ENCODE assay signal across 8 cellular contexts in genomic region chr6:139882977-139883728, GRCh38.
A peak's percentile ranks its signal among the peaks of the same experiment; 100 is the strongest.
DNase-seq lines count a peak whose midpoint lies in the region; ATAC-seq, FAIRE-seq and TF ChIP-seq lines count a peak whose summit lies in the region.

No MANE protein-coding gene starts in this region.

- H3K27ac ChIP-seq in A549, result no peak overlapping the region
- H3K27ac ChIP-seq in effector memory CD4-positive, alpha-beta T cell (ENCODE audit: insufficient read depth, low read length, poor library complexity, severe bottlenecking), result no peak overlapping the region

- H3K27me3 Mint-ChIP-seq in glutamatergic neuron (ENCODE audit: unreplicated experiment), result no peaks in the 10 kb centered on the region
- peaks cover 2% of the 10 kb centered on the region for H3K27me3 Mint-ChIP-seq in activated CD8-positive, alpha-beta T cell treated with anti-CD3 and anti-CD28 coated beads, Interleukin-2, amount 10 ng/mL, durations not matched to agents 7 days and 5 days (ENCODE audit: low read depth)

- no peak overlapping the region for H3K4me3 ChIP-seq in A549
- no peak overlapping the region for H3K4me3 ChIP-seq in effector memory CD4-positive, alpha-beta T cell (ENCODE audit: insufficient read depth, low read depth, low read length, poor library complexity, severe bottlenecking)

- TF ChIP-seq RAD21 in A549 (conservative IDR thresholded peaks at IDR 0.05 in 1 of 2, IDR thresholded peaks at IDR 0.05 in 1 of 2), result no peak

- no peak overlapping the region for H3K27ac Mint-ChIP-seq in glutamatergic neuron (ENCODE audit: unreplicated experiment)
- no peak overlapping the region for H3K27ac Mint-ChIP-seq in activated CD8-positive, alpha-beta T cell treated with anti-CD3 and anti-CD28 coated beads, Interleukin-2, amount 10 ng/mL, durations not matched to agents 7 days and 5 days

- no peak for TF ChIP-seq EP300 in A549 (IDR thresholded peaks at IDR 0.05)

- no peaks in the 10 kb centered on the region for H3K27me3 ChIP-seq in effector memory CD4-positive, alpha-beta T cell (replicated peaks; ENCODE audit: control insufficient read depth, insufficient read depth, low read length, poor library complexity, severe bottlenecking)

- peaks cover 2% of the 10 kb centered on the region for H3K9me3 Mint-ChIP-seq in glutamatergic neuron (ENCODE audit: unreplicated experiment)
- no peaks in the 10 kb centered on the region for H3K9me3 Mint-ChIP-seq in activated CD8-positive, alpha-beta T cell treated with anti-CD3 and anti-CD28 coated beads, Interleukin-2, amount 10 ng/mL, durations not matched to agents 7 days and 5 days (ENCODE audit: insufficient read depth)

- H3K9me3 ChIP-seq in A549, result no peaks in the 10 kb centered on the region
- no peaks in the 10 kb centered on the region for H3K9me3 ChIP-seq in effector memory CD4-positive, alpha-beta T cell (ENCODE audit: control insufficient read depth, low read length)

- peak overlapping the region; percentile 17; the same call in 1 of the 3 replicates for H3K4me2 ChIP-seq in A549

- H3K4me1 ChIP-seq in A549, result peaks cover 8% of the 10 kb centered on the region; the same call in 2 of the 3 replicates
- no peaks in the 10 kb centered on the region for H3K4me1 ChIP-seq in effector memory CD4-positive, alpha-beta T cell (ENCODE audit: control insufficient read depth, insufficient read depth, low read length, poor library complexity, severe bottlenecking)

- H3K36me3 Mint-ChIP-seq in glutamatergic neuron (ENCODE audit: unreplicated experiment), result no peaks in the 10 kb centered on the region
- H3K36me3 Mint-ChIP-seq in activated CD8-positive, alpha-beta T cell treated with anti-CD3 and anti-CD28 coated beads, Interleukin-2, amount 10 ng/mL, durations not matched to agents 7 days and 5 days (ENCODE audit: low read depth), result no peaks in the 10 kb centered on the region

- DNase-seq in A549 (ENCODE audit: low read depth in 1 of 2, low spot score in 1 of 2), result no peak
- DNase-seq in SW480 (ENCODE audit: low spot score), result peak; percentile 2
- no peak for DNase-seq in glutamatergic neuron
- DNase-seq in activated CD8-positive, alpha-beta T cell treated with anti-CD3 and anti-CD28 coated beads, Interleukin-2, amount 10 ng/mL, durations not matched to agents 7 days and 5 days, result no peak
- DNase-seq in KG1 (lab: John Stamatoyannopoulos, UW), result no peak
- no peak for DNase-seq in effector memory CD4-positive, alpha-beta T cell

- TF ChIP-seq POLR2A in A549 (IDR thresholded peaks at IDR 0.05; ENCODE audit: low read length), result no peak

- no peak for ATAC-seq in A549
- ATAC-seq in HG02571 (IDR thresholded peaks at IDR 0.05; ENCODE audit: unreplicated experiment), result peak; percentile 47
- ATAC-seq in activated CD8-positive, alpha-beta T cell treated with anti-CD3 and anti-CD28 coated beads, Interleukin-2, amount 10 ng/mL, durations not matched to agents 7 days and 5 days, result no peak

- POLR2A ChIA-PET in A549 (lab: Yijun Ruan, JAX), result no interaction called here
- POLR2A ChIA-PET in activated CD8-positive, alpha-beta T cell treated with anti-CD3 and anti-CD28 coated beads, Interleukin-2, amount 10 ng/mL, durations not matched to agents 7 days and 5 days (lab: Charles Lee), result no interaction called here

- TF ChIP-seq CTCF in A549 (IDR thresholded peaks at IDR 0.05) (no peak), glutamatergic neuron (IDR thresholded peaks at IDR 0.05; ENCODE audit: partially characterized antibody, unreplicated experiment) (no peak)

- CTCF ChIA-PET in A549 (lab: Yijun Ruan, JAX), result no interaction called here
- CTCF ChIA-PET in activated CD8-positive, alpha-beta T cell treated with anti-CD3 and anti-CD28 coated beads, Interleukin-2, amount 10 ng/mL, durations not matched to agents 7 days and 5 days (lab: Charles Lee), result interaction anchor here (1.0 kb wide), 1 partner anchor 513 kb away, joined by 3 read pairs; no protein-coding TSS in a partner anchor

- peaks cover 32% of the 10 kb centered on the region for H3K4me1 Mint-ChIP-seq in glutamatergic neuron (ENCODE audit: low read depth, unreplicated experiment)
- H3K4me1 Mint-ChIP-seq in activated CD8-positive, alpha-beta T cell treated with anti-CD3 and anti-CD28 coated beads, Interleukin-2, amount 10 ng/mL, durations not matched to agents 7 days and 5 days (ENCODE audit: low read depth), result no peaks in the 10 kb centered on the region

- FAIRE-seq in A549 (lab: Jason Lieb, UNC), result no peak
- FAIRE-seq in islet of Langerhans (lab: Jason Lieb, UNC), result peak; percentile 55

- H3K36me3 ChIP-seq in effector memory CD4-positive, alpha-beta T cell (ENCODE audit: control insufficient read depth, insufficient read depth, low read length), result no peaks in the 10 kb centered on the region

- 48% methylated on average over 3 of the region's 3 CpGs for WGBS in A549 (ENCODE audit: missing lambda C conversion rate)

- H3K4me3 Mint-ChIP-seq in glutamatergic neuron (ENCODE audit: unreplicated experiment), result no peak overlapping the region
- no peak overlapping the region for H3K4me3 Mint-ChIP-seq in activated CD8-positive, alpha-beta T cell treated with anti-CD3 and anti-CD28 coated beads, Interleukin-2, amount 10 ng/mL, durations not matched to agents 7 days and 5 days

TF ChIP-seq in A549, 52 proteins besides CTCF, POLR2A, EP300 and RAD21:
- TF ChIP-seq FOSL2 (IDR thresholded peaks at IDR 0.05) (no peak), FOSL2 (CRISPR knock-in tag; IDR thresholded peaks at IDR 0.05) (no peak), KDM5A (IDR thresholded peaks at IDR 0.05) (no peak), ZNF302 (CRISPR knock-in tag; IDR thresholded peaks at IDR 0.05) (no peak), RARB (CRISPR knock-in tag; IDR thresholded peaks at IDR 0.05) (no peak), E2F6 (IDR thresholded peaks at IDR 0.05; ENCODE audit: borderline replicate concordance, low read depth) (no peak), HEYL (CRISPR knock-in tag; IDR thresholded peaks at IDR 0.05) (no peak), ZSCAN20 (CRISPR knock-in tag; IDR thresholded peaks at IDR 0.05) (no peak), KDM1A (IDR thresholded peaks at IDR 0.05; ENCODE audit: low read depth) (no peak), CHD4 (IDR thresholded peaks at IDR 0.05; ENCODE audit: borderline replicate concordance) (no peak), NR3C1 (IDR thresholded peaks at IDR 0.05) (no peak), PBX3 (IDR thresholded peaks at IDR 0.05) (no peak), ATOH8 (CRISPR knock-in tag; IDR thresholded peaks at IDR 0.05; ENCODE audit: low read depth) (no peak), JUN (IDR thresholded peaks at IDR 0.05) (no peak), NFE2L2 (conservative IDR thresholded peaks at IDR 0.05; ENCODE audit: low read length) (no peak), JUNB (IDR thresholded peaks at IDR 0.05) (no peak), CEBPB (IDR thresholded peaks at IDR 0.05) (no peak), ELK1 (IDR thresholded peaks at IDR 0.05; ENCODE audit: low read depth, low read length) (no peak), BCL3 (IDR thresholded peaks at IDR 0.05) (no peak), ZC3H11A (IDR thresholded peaks at IDR 0.05) (no peak), CBX2 (IDR thresholded peaks at IDR 0.05; ENCODE audit: borderline replicate concordance, low read depth) (no peak)
TF ChIP-seq in A549: peak in this region for 0.
